21 cellular contexts compared by ENCODE assay signal in genomic region chr22:21603973-21604372, GRCh38. TPM values are rescaled to one million over a fixed set of nuclear protein-coding genes. Genes with fewer than 3 reads are reported as not detected.
"Had no signal": no experiment of that assay in that cellular context is flagged by ENCODE, and none has a peak within 500 bp of the region (broad histone marks: within the 10 kb centered on the region; RNA-seq: fewer than 3 reads in every experiment).

No MANE protein-coding gene starts in this region.

- H3K9me3 ChIP-seq: Peyer's patch, SJCRH30 had no signal

- H3K4me2 ChIP-seq: PC-9 had no signal

- ATAC-seq: Right ventricle myocardium inferior had no signal

- H3K4me1 ChIP-seq: SJCRH30 had no signal

- DNase-seq: KG1, MM.1S, NCI-H1092 treated with DMSO at 0.1 percent for 48 hours, NCI-H1436, NCI-H187, NCI-H2029, NCI-H2081 treated with DMSO at 0.1 percent for 48 hours, NCI-H2171, NCI-H226, NCI-H446, NCI-H510A, NCI-H524 treated with DMSO at 0.1 percent for 48 hours, NCI-H69, NCI-H774, PC-9, Peyer's patch, SHP77 treated with DMSO at 0.1 percent for 48 hours, SJCRH30 had no signal

- H3K4me3 ChIP-seq: PC-9, Peyer's patch, SJCRH30 had no signal

- H3K27ac ChIP-seq: PC-9, Peyer's patch, SJCRH30 had no signal

- H3K36me3 ChIP-seq: Peyer's patch had no signal

- H2AFZ ChIP-seq: PC-9 had no signal

- H3K27me3 ChIP-seq: Peyer's patch, SJCRH30 had no signal

RNA-seq across cellular contexts. Expression of gene RIMBP3C, which starts 52.7 kb away (rescaled TPM):
- total RNA-seq: HT-29, Right ventricle myocardium inferior, RPMI7951 had no signal
